Comparison of ENCODE assay signal across 9 cellular contexts in the genomic region with DNA sequence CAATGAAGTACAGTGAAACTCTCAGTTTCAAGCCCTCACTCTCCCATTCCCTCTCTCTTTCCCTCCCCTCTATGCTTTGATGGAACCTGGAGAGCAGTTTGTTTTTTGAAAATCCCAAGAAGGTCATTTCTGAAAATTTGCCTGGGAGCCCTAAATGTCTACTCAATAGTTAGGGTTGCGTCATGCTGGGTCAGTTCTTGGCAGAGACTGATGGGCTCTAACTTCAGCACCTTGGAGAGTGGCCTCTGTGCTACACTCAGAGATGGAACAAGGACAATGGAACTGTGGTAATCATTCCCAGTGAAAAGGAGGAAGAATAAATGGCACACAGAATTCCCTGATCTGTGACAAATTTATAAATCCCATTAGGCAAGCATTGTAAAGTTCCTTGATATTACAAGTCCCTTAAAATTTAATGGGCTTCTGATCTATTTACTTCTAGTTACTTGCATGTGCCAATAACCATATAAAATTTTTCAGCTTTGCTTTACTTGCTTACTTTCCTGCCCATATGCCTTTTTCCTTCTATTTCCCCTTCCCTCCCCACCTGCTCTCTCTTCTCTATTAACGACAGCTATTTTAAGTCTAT.
DNase-seq lines count a peak whose midpoint lies in the region; ATAC-seq, FAIRE-seq and TF ChIP-seq lines count a peak whose summit lies in the region.
"Had no signal": no experiment of that assay in that cellular context is flagged by ENCODE, and none has a peak within 500 bp of the region (broad histone marks: within the 10 kb centered on the region; RNA-seq: fewer than 3 reads in every experiment).

No MANE protein-coding gene starts in this region.

- DNase-seq in EL (peak; percentile 38), M059J (ENCODE audit: low read depth) (peak; percentile 40), choroid plexus epithelial cell (ENCODE audit: low read depth) (peak; percentile 50), mesenchymal stem cell (peak; percentile 48), frontal cortex (ENCODE audit: low spot score in 2 of 2) (no peak), NCI-H1436 (lab: John Stamatoyannopoulos, UW) (no peak)
- DNase-seq: T-cell had no signal

- H2BK15ac ChIP-seq in mesenchymal stem cell (ENCODE audit: low read depth, poor library complexity, severe bottlenecking), result no peak overlapping the region

- no peak overlapping the region for H2BK5ac ChIP-seq in mesenchymal stem cell (ENCODE audit: low read depth, low read length, poor library complexity, severe bottlenecking)

- H3K79me1 ChIP-seq in mesenchymal stem cell (replicated peaks; ENCODE audit: low read length, poor library complexity, severe bottlenecking), result no peaks in the 10 kb centered on the region

- H3K27me3 ChIP-seq in mesenchymal stem cell (ENCODE audit: control insufficient read depth in 1 of 2, insufficient read depth in 1 of 2, low read length in 2 of 2), result peaks cover 0 to 2% of the 10 kb centered on the region in 2 experiments

- TF ChIP-seq CTCF in choroid plexus epithelial cell (conservative IDR thresholded peaks at IDR 0.05; ENCODE audit: low read depth, low read length), result no peak

- no peak overlapping the region for H2AK5ac ChIP-seq in mesenchymal stem cell (ENCODE audit: low read length, severe bottlenecking)

- H4K8ac ChIP-seq in mesenchymal stem cell (ENCODE audit: low read length), result no peak overlapping the region

- no peak overlapping the region for H4K91ac ChIP-seq in mesenchymal stem cell (ENCODE audit: low read length)

- H3K9ac ChIP-seq in mesenchymal stem cell (ENCODE audit: low read length), result no peak overlapping the region

- no peak for FAIRE-seq in frontal cortex (lab: Jason Lieb, UNC)

- H2BK120ac ChIP-seq in mesenchymal stem cell (ENCODE audit: low read depth, low read length), result no peak overlapping the region

- H3K36me3 ChIP-seq in mesenchymal stem cell (ENCODE audit: control insufficient read depth in 1 of 2, insufficient read depth in 2 of 2, low read depth in 1 of 2, low read length in 2 of 2), result no peaks in the 10 kb centered on the region

- no peak overlapping the region for H2BK12ac ChIP-seq in mesenchymal stem cell (ENCODE audit: low read length in 2 of 2)

- 12% methylated on average over 1 of the region's 2 CpGs for WGBS in mesenchymal stem cell

- no peak overlapping the region for H3K27ac ChIP-seq in mesenchymal stem cell (ENCODE audit: low read length, poor library complexity, severe bottlenecking)

- ATAC-seq in HG03460 (IDR thresholded peaks at IDR 0.05; ENCODE audit: unreplicated experiment) (no peak), HG02970 (IDR thresholded peaks at IDR 0.05; ENCODE audit: low FRiP score, unreplicated experiment) (no peak)
- ATAC-seq: T-cell had no signal

- H3K4ac ChIP-seq in mesenchymal stem cell (ENCODE audit: low read depth in 1 of 2, low read length in 2 of 2), result no peak overlapping the region

- no peak overlapping the region for H3K18ac ChIP-seq in mesenchymal stem cell (ENCODE audit: low read depth in 1 of 2, low read length in 2 of 2)

- H2AFZ ChIP-seq in mesenchymal stem cell (ENCODE audit: low read depth, low read length), result no peak overlapping the region

- H3K9me3 ChIP-seq in mesenchymal stem cell (ENCODE audit: control insufficient read depth, low read length), result no peaks in the 10 kb centered on the region

- no peak overlapping the region for H3K14ac ChIP-seq in mesenchymal stem cell (ENCODE audit: low read length in 2 of 2)

- H3K23ac ChIP-seq in mesenchymal stem cell (ENCODE audit: low read length in 2 of 2), result no peak overlapping the region

- no peak overlapping the region for H3K4me2 ChIP-seq in mesenchymal stem cell (ENCODE audit: low read length, poor library complexity, severe bottlenecking)

- H3K4me3 ChIP-seq in choroid plexus epithelial cell (ENCODE audit: low read depth, low read length) (no peak overlapping the region), mesenchymal stem cell (ENCODE audit: insufficient read depth in 1 of 2, low read depth in 1 of 2, low read length in 2 of 2) (no peak overlapping the region)

- no peaks in the 10 kb centered on the region for H3K4me1 ChIP-seq in mesenchymal stem cell (ENCODE audit: control insufficient read depth, insufficient read depth, low read depth, low read length)

Comparison
In these comparisons a context has a peak if more than half of its experiments do, and no peak if none do; other contexts are left out.
1. DNase-seq: peak in EL (single experiment), M059J (single experiment), choroid plexus epithelial cell (single experiment) and mesenchymal stem cell (single experiment); none in frontal cortex (0 of 2) and NCI-H1436 (single experiment).